ENCODE assay signal across 17 cellular contexts in the genomic region with DNA sequence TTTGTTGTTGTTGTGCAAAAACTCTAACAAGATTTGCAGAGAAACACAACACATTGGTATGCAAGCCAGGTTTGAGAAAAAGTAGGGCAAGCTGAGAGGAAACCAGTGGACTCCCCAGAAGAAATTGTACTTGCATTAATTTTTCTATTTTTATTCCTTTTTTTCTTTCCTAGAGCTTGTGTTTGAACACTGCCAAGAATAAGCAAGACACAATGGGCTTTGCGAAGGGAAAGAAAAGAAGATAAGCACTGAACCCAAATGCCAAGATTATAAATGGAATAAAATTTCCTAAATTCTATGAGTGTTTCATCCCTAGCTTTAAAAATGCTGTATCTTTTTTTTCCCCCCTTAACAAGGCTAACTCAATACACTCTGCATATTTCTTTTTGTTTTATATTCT. TPM values are rescaled to one million over a fixed set of nuclear protein-coding genes. Genes with fewer than 3 reads are reported as not detected.
A peak's percentile ranks its signal among the peaks of the same experiment; 100 is the strongest.
DNase-seq lines count a peak whose midpoint lies in the region; ATAC-seq and TF ChIP-seq lines count a peak whose summit lies in the region.
"Had no signal": no experiment of that assay in that cellular context is flagged by ENCODE, and none has a peak within 500 bp of the region (broad histone marks: within the 10 kb centered on the region; RNA-seq: fewer than 3 reads in every experiment).

No MANE protein-coding gene starts in this region.

- H3K36me3 ChIP-seq in SJSA1: no peaks in the 10 kb centered on the region
- H3K36me3 ChIP-seq: colonic mucosa, heart right ventricle had no signal

- peaks cover 21% of the 10 kb centered on the region for H3K4me1 ChIP-seq in SJSA1 (replicated peaks)
- H3K4me1 ChIP-seq: colonic mucosa had no signal

- H3K27me3 Mint-ChIP-seq in natural killer cell treated with Interleukin-12 subunit alpha and Interleukin-12 subunit beta and Interleukin-15 and Interleukin-18, amount 100 ng/mL, for 72 hours: no peaks in the 10 kb centered on the region
- peaks cover 0 to 2% of the 10 kb centered on the region in 2 donors for H3K27me3 Mint-ChIP-seq in natural killer cell (ENCODE audit: low read depth in 2 of 2)
- H3K27me3 Mint-ChIP-seq in stimulated activated naive CD8-positive, alpha-beta T cell treated with anti-CD3 and anti-CD28 coated beads, Interleukin-15, amount 100 ng/mL, for 72 hours: no peaks in the 10 kb centered on the region

- intact Hi-C loops in natural killer cell (cut with micrococcal nuclease): no loop called here

- H3K36me3 Mint-ChIP-seq in natural killer cell treated with Interleukin-12 subunit alpha and Interleukin-12 subunit beta and Interleukin-15 and Interleukin-18, amount 100 ng/mL, for 72 hours: peaks cover 18% of the 10 kb centered on the region
- no peaks in the 10 kb centered on the region for H3K36me3 Mint-ChIP-seq in natural killer cell
- H3K36me3 Mint-ChIP-seq: immature natural killer cell had no signal

- no peak for ATAC-seq in natural killer cell treated with Interleukin-12 subunit alpha and Interleukin-12 subunit beta and Interleukin-15 and Interleukin-18, amount 100 ng/mL, for 72 hours
- ATAC-seq in natural killer cell (no peak), HG03097 (IDR thresholded peaks at IDR 0.05; ENCODE audit: low FRiP score, unreplicated experiment) (no peak)
- no peak for ATAC-seq in stimulated activated naive CD8-positive, alpha-beta T cell treated with anti-CD3 and anti-CD28 coated beads, Interleukin-15, amount 100 ng/mL, for 72 hours
- ATAC-seq: heart right ventricle had no signal

- no peak overlapping the region for H3K4me3 ChIP-seq in SJSA1
- H3K4me3 ChIP-seq: body of pancreas, colonic mucosa, heart right ventricle had no signal

- peaks cover 69 to 85% of the 10 kb centered on the region in 2 donors for H3K4me1 Mint-ChIP-seq in natural killer cell treated with Interleukin-12 subunit alpha and Interleukin-12 subunit beta and Interleukin-15 and Interleukin-18, amount 100 ng/mL, for 72 hours (ENCODE audit: low read depth in 2 of 2)
- H3K4me1 Mint-ChIP-seq in natural killer cell: peaks cover 7% of the 10 kb centered on the region in 2 donors
- H3K4me1 Mint-ChIP-seq in stimulated activated naive CD8-positive, alpha-beta T cell treated with anti-CD3 and anti-CD28 coated beads, Interleukin-15, amount 100 ng/mL, for 72 hours: peaks cover 93% of the 10 kb centered on the region

- no peak for TF ChIP-seq CTCF in natural killer cell (IDR thresholded peaks at IDR 0.05)

- H3K27ac ChIP-seq in SJSA1: peak overlapping the region; percentile 24
- H3K27ac ChIP-seq: colonic mucosa, heart right ventricle had no signal

- DNase-seq in natural killer cell treated with Interleukin-12 subunit alpha and Interleukin-12 subunit beta and Interleukin-15 and Interleukin-18, amount 100 ng/mL, for 72 hours (ENCODE audit: low spot score): no peak
- DNase-seq in natural killer cell: no peak
- DNase-seq in SJSA1 (ENCODE audit: low read depth in 1 of 2, low spot score in 2 of 2): no peak
- peak; percentile 4 for DNase-seq in cerebellar cortex (ENCODE audit: low spot score)
- no peak for DNase-seq in stimulated activated naive CD8-positive, alpha-beta T cell treated with anti-CD3 and anti-CD28 coated beads, Interleukin-15, amount 100 ng/mL, for 72 hours
- no peak for DNase-seq in H4 (ENCODE audit: low spot score)
- no peak for DNase-seq in activated effector memory CD4-positive, alpha-beta T cell treated with Interleukin-2 at 50 U/mL for 16 hours
- DNase-seq: colonic mucosa, heart right ventricle, immature natural killer cell, KG1, MV-4-11, NCI-H2081, NCI-H446 treated with DMSO at 0.1 percent for 48 hours, RPMI8226 had no signal

- H3K4me3 Mint-ChIP-seq in natural killer cell treated with Interleukin-12 subunit alpha and Interleukin-12 subunit beta and Interleukin-15 and Interleukin-18, amount 100 ng/mL, for 72 hours: peak overlapping the region; percentile 50
- no peak overlapping the region for H3K4me3 Mint-ChIP-seq in natural killer cell
- peak overlapping the region; percentile 34 to 51 for H3K4me3 Mint-ChIP-seq in stimulated activated naive CD8-positive, alpha-beta T cell treated with anti-CD3 and anti-CD28 coated beads, Interleukin-15, amount 100 ng/mL, for 72 hours
- H3K4me3 Mint-ChIP-seq: immature natural killer cell had no signal

- H3K27ac Mint-ChIP-seq in natural killer cell treated with Interleukin-12 subunit alpha and Interleukin-12 subunit beta and Interleukin-15 and Interleukin-18, amount 100 ng/mL, for 72 hours: peak overlapping the region; percentile 95 to 100
- no peak overlapping the region for H3K27ac Mint-ChIP-seq in natural killer cell
- H3K27ac Mint-ChIP-seq in stimulated activated naive CD8-positive, alpha-beta T cell treated with anti-CD3 and anti-CD28 coated beads, Interleukin-15, amount 100 ng/mL, for 72 hours: peak overlapping the region in 1 of 2 donors; percentile 98
- H3K27ac Mint-ChIP-seq: immature natural killer cell had no signal

- no peaks in the 10 kb centered on the region for H3K9me3 ChIP-seq in SJSA1 (replicated peaks)
- H3K9me3 ChIP-seq: body of pancreas, colonic mucosa, heart right ventricle had no signal

- peaks cover 4% of the 10 kb centered on the region for H3K9me3 Mint-ChIP-seq in natural killer cell treated with Interleukin-12 subunit alpha and Interleukin-12 subunit beta and Interleukin-15 and Interleukin-18, amount 100 ng/mL, for 72 hours
- no peaks in the 10 kb centered on the region for H3K9me3 Mint-ChIP-seq in natural killer cell
- no peaks in the 10 kb centered on the region for H3K9me3 Mint-ChIP-seq in stimulated activated naive CD8-positive, alpha-beta T cell treated with anti-CD3 and anti-CD28 coated beads, Interleukin-15, amount 100 ng/mL, for 72 hours
- H3K9me3 Mint-ChIP-seq: immature natural killer cell had no signal

- H3K27me3 ChIP-seq in SJSA1 (replicated peaks): no peaks in the 10 kb centered on the region
- H3K27me3 ChIP-seq: body of pancreas, colonic mucosa, heart right ventricle had no signal

RNA-seq across cellular contexts. Expression of a gene that starts 17.0 kb away (rescaled TPM):
- total RNA-seq in natural killer cell treated with Interleukin-12 subunit alpha and Interleukin-12 subunit beta and Interleukin-15 and Interleukin-18, amount 100 ng/mL, for 72 hours: 1,000 to 10,000 TPM in 1 of 2 donors, 100 to 1,000 TPM in 1; 755 to 1,319 TPM
- 100 to 1,000 TPM; 276 to 363 (median 357) TPM for total RNA-seq in natural killer cell
- total RNA-seq in SJSA1 (2014; rRNA removed; shearing (Covaris generic)): not detected in 2 replicates
- total RNA-seq in H4 (2014; rRNA removed; shearing (Covaris generic)): 0.06 TPM in 1 of 2 replicates, not detected in the other

Comparison
In these comparisons a context has a peak if more than half of its experiments do, and no peak if none do; other contexts are left out.
1. H3K27ac Mint-ChIP-seq: peak in natural killer cell treated with Interleukin-12 subunit alpha and Interleukin-12 subunit beta and Interleukin-15 and Interleukin-18, amount 100 ng/mL, for 72 hours (2 of 2); none in natural killer cell (0 of 2).
2. RNA of a gene that starts 17.0 kb away (total RNA-seq): 755 to 1,319 TPM in natural killer cell treated with Interleukin-12 subunit alpha and Interleukin-12 subunit beta and Interleukin-15 and Interleukin-18, amount 100 ng/mL, for 72 hours and 276 to 363 TPM in natural killer cell; 0.06 TPM in H4 and not detected in SJSA1; every median in the first group is over 100 times any median in the second.